ENCODE assay signal across 8 cellular contexts in the genomic region with DNA sequence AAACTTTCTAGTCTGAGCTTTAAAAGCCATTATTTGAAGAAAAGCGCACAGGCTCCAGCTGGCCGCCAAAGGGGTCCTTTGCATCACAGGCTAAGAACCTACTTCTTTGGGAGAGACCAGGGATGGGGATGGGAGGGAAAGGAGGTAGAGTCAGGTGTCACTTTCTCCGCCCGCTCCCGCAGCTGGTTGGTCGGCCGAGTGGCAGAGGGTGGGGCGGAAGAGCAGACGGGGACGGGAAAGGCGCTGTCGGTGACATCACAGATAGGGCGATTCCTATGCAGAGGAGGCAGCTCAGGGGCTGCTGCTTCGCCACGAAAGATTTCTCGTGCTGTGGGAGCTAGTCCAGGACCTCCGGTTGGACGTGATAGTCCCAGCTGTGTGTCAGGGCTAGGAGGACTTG.
A peak's percentile ranks its signal among the peaks of the same experiment; 100 is the strongest.
DNase-seq lines count a peak whose midpoint lies in the region; ATAC-seq and TF ChIP-seq lines count a peak whose summit lies in the region.
"Not testable (repeated sequence)": the region's sequence is repeated elsewhere in the genome, so short reads cannot be mapped to it uniquely, and the experiment has no call there.

No MANE protein-coding gene starts in this region.

- WGBS in neuronal stem cell (ENCODE audit: extremely low coverage in 2 of 2, insufficient read length in 2 of 2, insufficient replicate concordance in 1 of 2), 2 donors: no CpG with 5 or more reads among the region's 18 CpGs

- H3K4me1 ChIP-seq in HUES48 (ENCODE audit: control insufficient read depth, insufficient read depth, low read length); RWPE2 (ENCODE audit: insufficient read depth, poor library complexity, severe bottlenecking); adipocyte (ENCODE audit: control insufficient read depth, insufficient read depth, low read length); neuronal stem cell (ENCODE audit: control insufficient read depth in 2 of 2, insufficient read depth in 1 of 2, low read depth in 1 of 2, low read length in 2 of 2): not testable (repeated sequence)

- not testable (repeated sequence) for H3K27me3 ChIP-seq in HUES48 (ENCODE audit: control insufficient read depth, insufficient read depth, low read length); RWPE2 (ENCODE audit: insufficient read depth, poor library complexity, severe bottlenecking); adipocyte (replicated peaks; ENCODE audit: control insufficient read depth, insufficient read depth, low read length); neuronal stem cell (ENCODE audit: control insufficient read depth in 3 of 3, insufficient read depth in 3 of 3, low read depth in 1 of 3, low read length in 3 of 3)

- not testable (repeated sequence) for H3K18ac ChIP-seq in neuronal stem cell (ENCODE audit: low read length)

- not testable (repeated sequence) for H3K23ac ChIP-seq in neuronal stem cell (ENCODE audit: low read depth, low read length, poor library complexity)

- not testable (repeated sequence) for H3K4me3 ChIP-seq in HUES48 (ENCODE audit: low read depth, low read length); RWPE2 (ENCODE audit: severe bottlenecking)
- H3K4me3 ChIP-seq in adipocyte (ENCODE audit: low read length) (peak overlapping the region; percentile 23), neuronal stem cell (ENCODE audit: low read length in 2 of 2) (peak overlapping the region in 1 of 2 donors; percentile 17)

- not testable (repeated sequence) for H2AK5ac ChIP-seq in neuronal stem cell (ENCODE audit: low read depth, low read length)

- TF ChIP-seq CTCF in RWPE2 (IDR thresholded peaks at IDR 0.05; ENCODE audit: poor library complexity, severe bottlenecking): not testable (repeated sequence)

- H2BK120ac ChIP-seq in neuronal stem cell (ENCODE audit: low read depth, low read length): not testable (repeated sequence)

- peak overlapping the region; percentile 38 for H3K27ac ChIP-seq in HUES48 (ENCODE audit: low read depth, low read length)
- H3K27ac ChIP-seq in RWPE2 (ENCODE audit: poor library complexity, severe bottlenecking); neuronal stem cell (replicated peaks; ENCODE audit: low read length): not testable (repeated sequence)
- H3K27ac ChIP-seq in epithelial cell of prostate: peak overlapping the region; percentile 63
- H3K27ac ChIP-seq in temporal lobe (ENCODE audit: low read depth, low read length): peak overlapping the region; percentile 50

- not testable (repeated sequence) for H2BK15ac ChIP-seq in neuronal stem cell (ENCODE audit: low read length)

- ATAC-seq in RWPE2 (ENCODE audit: low read depth): peak; percentile 85

- not testable (repeated sequence) for H3K9me3 ChIP-seq in HUES48 (ENCODE audit: control insufficient read depth, insufficient read depth, low read length); RWPE2 (ENCODE audit: severe bottlenecking); adipocyte (ENCODE audit: control insufficient read depth, low read length); neuronal stem cell (replicated peaks in 1 of 2; ENCODE audit: control insufficient read depth in 2 of 2, insufficient read depth in 1 of 2, low read depth in 1 of 2, low read length in 2 of 2)

- not testable (repeated sequence) for H2BK12ac ChIP-seq in neuronal stem cell (ENCODE audit: low read length)

- not testable (repeated sequence) for H3K4ac ChIP-seq in neuronal stem cell (ENCODE audit: low read length)

- not testable (repeated sequence) for H3K14ac ChIP-seq in neuronal stem cell (ENCODE audit: low read length)

- not testable (repeated sequence) for H3K79me1 ChIP-seq in neuronal stem cell (ENCODE audit: low read depth, low read length)

- not testable (repeated sequence) for H4K8ac ChIP-seq in neuronal stem cell (ENCODE audit: low read depth, low read length)

- not testable (repeated sequence) for H4K91ac ChIP-seq in neuronal stem cell (ENCODE audit: low read depth, low read length, poor library complexity)

- H2BK5ac ChIP-seq in neuronal stem cell (ENCODE audit: low read length): not testable (repeated sequence)

- H2AFZ ChIP-seq in neuronal stem cell (ENCODE audit: low read length): peak overlapping the region; percentile 53

- not testable (repeated sequence) for H3K4me2 ChIP-seq in neuronal stem cell (ENCODE audit: insufficient read depth, low read length, poor library complexity, severe bottlenecking)

- H3K9ac ChIP-seq in HUES48 (ENCODE audit: low read depth, low read length); adipocyte (ENCODE audit: low read length); neuronal stem cell (ENCODE audit: low read depth, low read length, poor library complexity): not testable (repeated sequence)

- DNase-seq in Daoy (ENCODE audit: low read depth): peak; percentile 39
- DNase-seq in RWPE2 (ENCODE audit: low spot score): peak; percentile 65
- DNase-seq in adipocyte (ENCODE audit: low read depth); epithelial cell of prostate (ENCODE audit: low read depth, low spot score): not testable (repeated sequence)
- peak; percentile 18 for DNase-seq in inferior parietal cortex (ENCODE audit: extremely low spot score)
- DNase-seq in neuronal stem cell (ENCODE audit: low spot score): peak; percentile 60

- H3K36me3 ChIP-seq in HUES48 (ENCODE audit: control insufficient read depth, insufficient read depth, low read length); RWPE2 (ENCODE audit: low read depth); adipocyte (ENCODE audit: control insufficient read depth, insufficient read depth, low read length, severe bottlenecking); neuronal stem cell (replicated peaks in 1 of 2; ENCODE audit: control insufficient read depth in 2 of 2, insufficient read depth in 2 of 2, low read length in 2 of 2): not testable (repeated sequence)
